Comparison of ENCODE assay signal across 8 cellular contexts in genomic region chr16:87490091-87490798, GRCh38. TPM values are rescaled to one million over a fixed set of nuclear protein-coding genes. Genes with fewer than 3 reads are reported as not detected.
DNase-seq lines count a peak whose midpoint lies in the region; ATAC-seq and TF ChIP-seq lines count a peak whose summit lies in the region.

No MANE protein-coding gene starts in this region.

- intact Hi-C loops in A673 (cut with micrococcal nuclease; ENCODE audit: unreplicated experiment) (loop anchor here (5.0 kb wide), 1 partner anchor 53 kb away; no protein-coding TSS in a partner anchor), IMR-90 (cut with micrococcal nuclease) (loop anchor here (5.0 kb wide), 1 partner anchor 43 kb away; no protein-coding TSS in a partner anchor)

- H3K18ac ChIP-seq in IMR-90 (ENCODE audit: low read depth, low read length): no peak overlapping the region

- 15% methylated on average over 13 of the region's 17 CpGs; no CpG with 5 or more reads in 1 of the 2 experiments for WGBS in IMR-90 (ENCODE audit: extremely low coverage in 2 of 2, insufficient read length in 1 of 2), 2 experiments

- H3K9me3 Mint-ChIP-seq in naive thymus-derived CD8-positive, alpha-beta T cell: no peaks in the 10 kb centered on the region

- TF ChIP-seq CTCF in A673 (conservative IDR thresholded peaks at IDR 0.05; ENCODE audit: low read depth, low read length) (no peak), IMR-90 (conservative IDR thresholded peaks at IDR 0.05; ENCODE audit: low read depth, low read length) (no peak), choroid plexus epithelial cell (conservative IDR thresholded peaks at IDR 0.05; ENCODE audit: low read depth, low read length) (no peak)

- dilution Hi-C loops in IMR-90 (cut with HindIII; ENCODE audit: low sequenced_read_pairs, unreplicated experiment): no loop called here

- 0 out of 2 replicates have a peak overlapping the region, but pooled peaks have one; percentile 27 for H3K4ac ChIP-seq in IMR-90 (ENCODE audit: low read depth, low read length)

- BruUV-seq in A673 (replicated peaks; lab: Mats Ljungman, UMichigan): no TSS peak
- no TSS peak for BruUV-seq in IMR-90 (replicated peaks; lab: Mats Ljungman, UMichigan)

- H3K4me2 ChIP-seq in IMR-90 (ENCODE audit: low read depth, low read length): peak overlapping the region; percentile 94

- peaks cover 9% of the 10 kb centered on the region for H3K9me1 ChIP-seq in IMR-90 (ENCODE audit: insufficient read depth, low read length)

- H2BK120ac ChIP-seq in IMR-90 (ENCODE audit: low read depth, low read length): no peak overlapping the region

- H2AFZ ChIP-seq in IMR-90 (replicated peaks; ENCODE audit: low read length, poor library complexity): no peak overlapping the region

- peak overlapping the region; percentile 31 for H3K9ac ChIP-seq in IMR-90 (ENCODE audit: low read depth, low read length)

- no peak for TF ChIP-seq RAD21 in IMR-90 (IDR thresholded peaks at IDR 0.05; ENCODE audit: low read length)

- POLR2A ChIA-PET in A673 (lab: Charles Lee; ENCODE audit: low non-redundant PET): interaction anchor here (0.6 kb wide), 1 partner anchor 420 kb away, joined by 8 read pairs; no protein-coding TSS in a partner anchor
- POLR2A ChIA-PET in IMR-90 (lab: Charles Lee; ENCODE audit: unreplicated experiment): no interaction called here
- POLR2A ChIA-PET in naive thymus-derived CD8-positive, alpha-beta T cell (lab: Charles Lee): interaction anchor here (0.5 to 2.7 kb wide), 5 partner anchors 24 to 146 kb away, joined by 3 to 10 read pairs (median 3); no protein-coding TSS in a partner anchor
- POLR2A ChIA-PET in HEK293T (lab: Yijun Ruan, JAX): no interaction called here

- peaks cover 59% of the 10 kb centered on the region for H4K20me1 ChIP-seq in IMR-90 (ENCODE audit: insufficient read depth, low read length)

- H2AK5ac ChIP-seq in IMR-90 (ENCODE audit: low read depth, low read length): peak overlapping the region; percentile 23; the same call in 1 of the 2 replicates

- H3K27me3 ChIP-seq in A673 (replicated peaks; ENCODE audit: insufficient read depth, low read depth, low read length, poor library complexity): no peaks in the 10 kb centered on the region
- no peaks in the 10 kb centered on the region for H3K27me3 ChIP-seq in IMR-90 (ENCODE audit: control insufficient read depth, insufficient read depth, low read length)

- no peak overlapping the region for H2BK20ac ChIP-seq in IMR-90 (ENCODE audit: low read depth, low read length)

- peak overlapping the region; percentile 81 to 95 (median 86) for H3K27ac Mint-ChIP-seq in naive thymus-derived CD8-positive, alpha-beta T cell

- no peak overlapping the region for H4K8ac ChIP-seq in IMR-90 (ENCODE audit: low read depth in 2 of 2, low read length in 2 of 2)

- in situ Hi-C loops in IMR-90 (cut with MboI; ENCODE audit: low sequenced_read_pairs): no loop called here

- no peaks in the 10 kb centered on the region for H3K36me3 Mint-ChIP-seq in naive thymus-derived CD8-positive, alpha-beta T cell

- H3K27ac ChIP-seq in A673 (ENCODE audit: low read depth, low read length, poor library complexity, severe bottlenecking) (no peak overlapping the region), IMR-90 (ENCODE audit: insufficient read depth, low read length) (no peak overlapping the region)

- H3K27me3 Mint-ChIP-seq in naive thymus-derived CD8-positive, alpha-beta T cell: no peaks in the 10 kb centered on the region

- ATAC-seq in IMR-90 (ENCODE audit: low read depth): no peak
- ATAC-seq in naive thymus-derived CD8-positive, alpha-beta T cell: peak; percentile 46 to 61
- no peak for ATAC-seq in HG02884 (IDR thresholded peaks at IDR 0.05; ENCODE audit: unreplicated experiment)

- CTCF ChIA-PET in A673 (lab: Charles Lee): no interaction called here
- CTCF ChIA-PET in IMR-90 (lab: Yijun Ruan, JAX): interaction anchor here (0.5 to 1.0 kb wide), 2 partner anchors 48 to 52 kb away, joined by 3 to 5 read pairs; no protein-coding TSS in a partner anchor
- CTCF ChIA-PET in HEK293T (lab: Yijun Ruan, JAX): no interaction called here

- H4K5ac ChIP-seq in IMR-90 (ENCODE audit: low read depth, low read length): no peak overlapping the region

- H3K4me3 ChIP-seq in A673 (ENCODE audit: low read depth, low read length, poor library complexity, severe bottlenecking) (peak overlapping the region; percentile 54), IMR-90 (ENCODE audit: insufficient read depth, low read depth, low read length) (peak overlapping the region; percentile 67), choroid plexus epithelial cell (ENCODE audit: low read depth, low read length) (peak overlapping the region; percentile 55)

- H2AK9ac ChIP-seq in IMR-90 (replicated peaks; ENCODE audit: low read depth, low read length, poor library complexity): no peak overlapping the region

- no peak for TF ChIP-seq POLR2A in IMR-90 (IDR thresholded peaks at IDR 0.05; ENCODE audit: low read depth, low read length)

- H3K4me1 Mint-ChIP-seq in naive thymus-derived CD8-positive, alpha-beta T cell: peaks cover 42 to 75% (median 65%) of the 10 kb centered on the region in 4 donors

- H3K14ac ChIP-seq in IMR-90 (replicated peaks; ENCODE audit: low read depth, low read length): 0 out of 2 replicates have a peak overlapping the region, but pooled peaks have one; percentile 17

- H2BK15ac ChIP-seq in IMR-90 (ENCODE audit: low read depth, low read length): no peak overlapping the region

- H3K4me1 ChIP-seq in A673 (ENCODE audit: insufficient read depth, low read length, poor library complexity, severe bottlenecking) (peaks cover 14% of the 10 kb centered on the region), IMR-90 (ENCODE audit: control insufficient read depth, insufficient read depth, low read length) (peaks cover 23% of the 10 kb centered on the region)

- H3K56ac ChIP-seq in IMR-90 (ENCODE audit: extremely low read depth, insufficient read depth, low read length): no peak overlapping the region

- H3K79me1 ChIP-seq in IMR-90 (ENCODE audit: low read depth in 1 of 2, low read length in 2 of 2): peaks cover 24 to 55% of the 10 kb centered on the region in 2 experiments

- peak overlapping the region; percentile 64 for H3K23ac ChIP-seq in IMR-90 (ENCODE audit: low read depth, low read length)

- peak overlapping the region; percentile 74 to 94 (median 87) for H3K4me3 Mint-ChIP-seq in naive thymus-derived CD8-positive, alpha-beta T cell

- no peak overlapping the region for H4K91ac ChIP-seq in IMR-90 (ENCODE audit: insufficient read depth, low read depth, low read length)

- H3K9me3 ChIP-seq in A673 (ENCODE audit: low read depth, low read length, poor library complexity, severe bottlenecking) (no peaks in the 10 kb centered on the region), IMR-90 (ENCODE audit: control insufficient read depth, insufficient read depth, low read length) (no peaks in the 10 kb centered on the region)

- H2BK5ac ChIP-seq in IMR-90 (ENCODE audit: low read depth, low read length, poor library complexity, severe bottlenecking): no peak overlapping the region

- DNase-seq in A673 (ENCODE audit: low spot score) (no peak), IMR-90 (no peak), choroid plexus epithelial cell (ENCODE audit: low read depth) (peak; percentile 12), HEK293T (ENCODE audit: extremely low spot score) (no peak), C1 segment of cervical spinal cord (lab: John Stamatoyannopoulos, UW) (no peak), dermis blood vessel endothelial cell (no peak)
- peak in 7 of 10 donors; percentile 18 to 82 (median 55) for DNase-seq in naive thymus-derived CD8-positive, alpha-beta T cell

- H3K36me3 ChIP-seq in A673 (ENCODE audit: insufficient read depth, low read length, poor library complexity, severe bottlenecking) (no peaks in the 10 kb centered on the region), IMR-90 (ENCODE audit: control insufficient read depth, insufficient read depth, low read length) (peaks cover 6% of the 10 kb centered on the region; the same call in 1 of the 2 replicates)

TF ChIP-seq in IMR-90, 13 proteins besides CTCF, POLR2A, EP300 and RAD21 (continues in another document):
- no peak for TF ChIP-seq USF2 (IDR thresholded peaks at IDR 0.05; ENCODE audit: low read depth, low read length)
- no peak for TF ChIP-seq BHLHE40 (IDR thresholded peaks at IDR 0.05; ENCODE audit: low read depth, low read length)
- no peak for TF ChIP-seq CHD1 (IDR thresholded peaks at IDR 0.05; ENCODE audit: low read depth, low read length)
- no peak for TF ChIP-seq RFX5 (IDR thresholded peaks at IDR 0.05; ENCODE audit: low read depth, low read length)

TF ChIP-seq in HEK293T, 16 proteins besides CTCF, POLR2A, EP300 and RAD21:
- TF ChIP-seq HDGF (IDR thresholded peaks at IDR 0.05; ENCODE audit: borderline replicate concordance) (no peak), ELF4 (IDR thresholded peaks at IDR 0.05) (no peak), SUZ12 (IDR thresholded peaks at IDR 0.05) (no peak), TARDBP (IDR thresholded peaks at IDR 0.05) (no peak), PKNOX1 (IDR thresholded peaks at IDR 0.05) (no peak), BHLHE40 (IDR thresholded peaks at IDR 0.05; ENCODE audit: borderline replicate concordance) (no peak), FOXM1 (IDR thresholded peaks at IDR 0.05; ENCODE audit: borderline replicate concordance) (no peak), FOXA1 (IDR thresholded peaks at IDR 0.05) (no peak), ARNT (IDR thresholded peaks at IDR 0.05) (no peak)
TF ChIP-seq in HEK293T: peak in this region for 0.

RNA-seq across cellular contexts. Expression of gene ZCCHC14, which starts 2.6 kb away (rescaled TPM):
- 30.3 and 32.3 TPM in 2 replicates for total RNA-seq in A673 (2021)
- total RNA-seq in IMR-90 (2012; rRNA removed): 2.5 and 2.8 TPM in 2 replicates
- 5.3 and 7.4 TPM in 2 replicates for polyA plus RNA-seq in IMR-90 (2012; rRNA removed)
- polyA plus RNA-seq in IMR-90 (2012; cell fraction: cytosol; rRNA removed): 3.1 and 5.0 TPM in 2 replicates
- polyA plus RNA-seq in IMR-90 (2012; cell fraction: nucleus; rRNA removed; ENCODE audit: low replicate concordance): 18.4 and 27.2 TPM in 2 replicates
- 10 to 100 TPM; 29.5 to 33.8 TPM for total RNA-seq in naive thymus-derived CD8-positive, alpha-beta T cell
- under 1 TPM; 0.37 to 0.85 (median 0.43) TPM for polyA plus RNA-seq in naive thymus-derived CD8-positive, alpha-beta T cell
- 7.5 and 12.5 TPM in 2 replicates for total RNA-seq in dermis blood vessel endothelial cell

Comparison
In these comparisons a context has a peak if more than half of its experiments do, and no peak if none do; other contexts are left out.
1. DNase-seq: peak in choroid plexus epithelial cell (single experiment) and naive thymus-derived CD8-positive, alpha-beta T cell (7 of 10); none in A673 (single experiment), IMR-90 (single experiment), HEK293T (single experiment), C1 segment of cervical spinal cord (0 of 14) and dermis blood vessel endothelial cell (single experiment).
2. ATAC-seq: peak in naive thymus-derived CD8-positive, alpha-beta T cell (2 of 2); none in IMR-90 (single experiment) and HG02884 (single experiment).
3. POLR2A ChIA-PET loops: an anchor here in A673 (0.6 kb wide) and naive thymus-derived CD8-positive, alpha-beta T cell (0.5 to 2.7 kb wide); none called in IMR-90 and HEK293T.
4. Peak in every context shown above with its lines, with median percentiles within 50 percentile points of each other: H3K4me3 ChIP-seq.